In the genomic region with DNA sequence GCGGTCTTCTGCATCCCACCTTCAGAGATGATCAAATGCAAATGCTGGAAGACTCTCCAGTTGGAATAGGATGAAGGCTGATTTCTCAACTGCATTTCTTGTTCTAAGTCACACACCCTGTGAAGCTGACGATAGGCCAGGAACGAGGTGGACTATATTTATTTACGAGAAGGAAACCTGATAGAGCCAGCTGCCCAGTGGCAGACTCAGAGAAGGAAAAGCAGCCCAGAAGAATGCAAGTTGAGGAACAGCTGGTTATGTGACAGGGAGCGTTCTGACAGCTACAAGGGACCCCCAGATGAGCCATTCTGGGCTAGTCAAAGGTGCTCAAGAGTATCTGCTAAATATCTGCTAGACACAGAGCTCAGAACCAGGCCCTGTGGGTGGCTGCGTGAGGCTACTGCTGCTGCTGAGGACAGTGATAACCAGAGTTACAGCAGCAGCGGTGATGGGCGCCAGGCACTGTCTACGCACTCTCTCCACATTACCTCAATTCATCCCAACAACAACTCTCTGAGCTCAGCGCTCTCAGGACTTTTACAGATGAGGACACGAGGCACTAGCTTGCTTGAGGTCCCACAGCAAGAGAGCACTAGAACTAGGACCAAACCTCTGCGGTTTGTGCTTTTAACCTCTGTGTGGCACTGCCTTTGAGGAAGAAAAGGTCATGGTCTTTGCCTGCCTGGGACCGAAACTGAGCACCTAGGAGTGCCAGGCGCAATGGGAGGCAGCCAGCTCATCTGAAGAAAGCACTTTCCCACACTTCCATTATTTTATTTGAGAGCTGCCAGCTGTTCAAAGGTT, we compare ENCODE assay signal across 23 cellular contexts.
DNase-seq lines count a peak whose midpoint lies in the region; ATAC-seq, FAIRE-seq and TF ChIP-seq lines count a peak whose summit lies in the region.
"Had no signal": no experiment of that assay in that cellular context is flagged by ENCODE, and none has a peak within 500 bp of the region (broad histone marks: within the 10 kb centered on the region; RNA-seq: fewer than 3 reads in every experiment).

No MANE protein-coding gene starts in this region.

- H3K4me1 ChIP-seq in right cardiac atrium (ENCODE audit: control insufficient read depth, insufficient read depth, low read length): peaks cover 12% of the 10 kb centered on the region
- H3K4me1 ChIP-seq in smooth muscle cell (ENCODE audit: low read depth): peaks cover 26% of the 10 kb centered on the region
- no peaks in the 10 kb centered on the region for H3K4me1 ChIP-seq in aorta (ENCODE audit: control insufficient read depth in 1 of 2, insufficient read depth in 2 of 2, low read length in 2 of 2)
- H3K4me1 ChIP-seq: body of pancreas had no signal

- H3K27ac ChIP-seq in right cardiac atrium (ENCODE audit: low read length) (peak overlapping the region; percentile 22), smooth muscle cell (ENCODE audit: low read depth) (no peak overlapping the region), aorta (ENCODE audit: low read depth in 1 of 2, low read length in 2 of 2) (no peak overlapping the region)
- H3K27ac ChIP-seq: body of pancreas, neutrophil had no signal

- no peak overlapping the region for H3K9ac ChIP-seq in smooth muscle cell (ENCODE audit: low read depth)

- H3K36me3 ChIP-seq in smooth muscle cell (ENCODE audit: low read depth) (no peaks in the 10 kb centered on the region), aorta (ENCODE audit: control insufficient read depth in 1 of 2, insufficient read depth in 2 of 2, low read length in 1 of 2) (no peaks in the 10 kb centered on the region)
- H3K36me3 ChIP-seq: neutrophil had no signal

- H3K27me3 ChIP-seq in right cardiac atrium (ENCODE audit: control insufficient read depth, insufficient read depth) (no peaks in the 10 kb centered on the region), smooth muscle cell (ENCODE audit: low read depth) (no peaks in the 10 kb centered on the region), aorta (ENCODE audit: control insufficient read depth in 1 of 2, insufficient read depth in 2 of 2, low read length in 1 of 2) (no peaks in the 10 kb centered on the region)
- H3K27me3 ChIP-seq: body of pancreas, neutrophil had no signal

- ATAC-seq in right cardiac atrium (no peak), aorta (ENCODE audit: low FRiP score) (no peak)
- ATAC-seq: body of pancreas; HCT116; stimulated activated naive CD8-positive, alpha-beta T cell treated with anti-CD3 and anti-CD28 coated beads, Interleukin-15, amount 100 ng/mL, for 72 hours had no signal

- no peaks in the 10 kb centered on the region for H3K27me3 Mint-ChIP-seq in brain
- H3K27me3 Mint-ChIP-seq: activated CD4-positive, alpha-beta memory T cell treated with anti-CD3 and anti-CD28 coated beads, Interleukin-2, amount 10 ng/mL, durations not matched to agents 7 days and 5 days; IgD-negative memory B cell; stimulated activated naive CD8-positive, alpha-beta T cell treated with anti-CD3 and anti-CD28 coated beads, Interleukin-15, amount 100 ng/mL, for 72 hours had no signal

- no peak overlapping the region for H3K4me3 Mint-ChIP-seq in brain
- H3K4me3 Mint-ChIP-seq: activated CD4-positive, alpha-beta memory T cell treated with anti-CD3 and anti-CD28 coated beads, Interleukin-2, amount 10 ng/mL, durations not matched to agents 7 days and 5 days; CD14-positive monocyte; IgD-negative memory B cell; immature natural killer cell; stimulated activated naive CD8-positive, alpha-beta T cell treated with anti-CD3 and anti-CD28 coated beads, Interleukin-15, amount 100 ng/mL, for 72 hours had no signal

- peak overlapping the region in 4 of 5 experiments; percentile 69 to 99 (median 90) for H3K27ac Mint-ChIP-seq in brain
- H3K27ac Mint-ChIP-seq: activated CD4-positive, alpha-beta memory T cell treated with anti-CD3 and anti-CD28 coated beads, Interleukin-2, amount 10 ng/mL, durations not matched to agents 7 days and 5 days; immature natural killer cell had no signal

- peaks cover 5% of the 10 kb centered on the region for H4K20me1 ChIP-seq in smooth muscle cell (ENCODE audit: low read depth)

- peak overlapping the region; percentile 61 for H3K4me2 ChIP-seq in smooth muscle cell

- H3K4me1 Mint-ChIP-seq in brain: peaks cover 76% of the 10 kb centered on the region
- H3K4me1 Mint-ChIP-seq: activated CD4-positive, alpha-beta memory T cell treated with anti-CD3 and anti-CD28 coated beads, Interleukin-2, amount 10 ng/mL, durations not matched to agents 7 days and 5 days; CD14-positive monocyte; immature natural killer cell; stimulated activated naive CD8-positive, alpha-beta T cell treated with anti-CD3 and anti-CD28 coated beads, Interleukin-15, amount 100 ng/mL, for 72 hours had no signal

- intact Hi-C loops in right cardiac atrium (cut with DNase I): no loop called here
- intact Hi-C loops in aorta (cut with DNase I): no loop called here

- H3K4me3 ChIP-seq in right cardiac atrium (ENCODE audit: low read length) (no peak overlapping the region), smooth muscle cell (no peak overlapping the region), aorta (ENCODE audit: low read length in 2 of 2) (no peak overlapping the region)
- H3K4me3 ChIP-seq: body of pancreas had no signal

- no peaks in the 10 kb centered on the region for H3K9me3 ChIP-seq in right cardiac atrium (ENCODE audit: control insufficient read depth, low read length)
- no peaks in the 10 kb centered on the region for H3K9me3 ChIP-seq in smooth muscle cell (replicated peaks; ENCODE audit: low read depth)
- no peaks in the 10 kb centered on the region for H3K9me3 ChIP-seq in aorta (ENCODE audit: control insufficient read depth, low read length)
- H3K9me3 ChIP-seq: body of pancreas, neutrophil had no signal

- H3K36me3 Mint-ChIP-seq in brain: peaks cover 12% of the 10 kb centered on the region

- H3F3A ChIP-seq in smooth muscle cell (ENCODE audit: low read depth): peaks cover 19% of the 10 kb centered on the region

- TF ChIP-seq CTCF in brain (conservative IDR thresholded peaks at IDR 0.05) (no peak), smooth muscle cell (IDR thresholded peaks at IDR 0.05; ENCODE audit: borderline replicate concordance, insufficient read depth, poor library complexity, severe bottlenecking) (no peak)

- DNase-seq in HTR-8/SVneo (ENCODE audit: insufficient read length, low spot score) (no peak), right cardiac atrium (no peak), smooth muscle cell (lab: John Stamatoyannopoulos, UW; ENCODE audit: unreplicated experiment) (no peak), mucosa of gallbladder (ENCODE audit: low spot score) (no peak), aorta (no peak)
- DNase-seq in stimulated activated CD8-positive, alpha-beta memory T cell treated with anti-CD3 and anti-CD28 coated beads, Interleukin-4, amount 100 ng/mL, for 48 hours: no peak
- DNase-seq: activated CD4-positive, alpha-beta memory T cell treated with anti-CD3 and anti-CD28 coated beads, Interleukin-2, amount 10 ng/mL, durations not matched to agents 7 days and 5 days; activated effector memory CD4-positive, alpha-beta T cell treated with anti-CD3 and anti-CD28 coated beads, Interleukin-2, amount 50 U/mL, for 16 hours; activated T-cell treated with anti-CD3 and anti-CD28 coated beads for 4 hours; cortex of kidney; immature natural killer cell; NCI-H1436 treated with DMSO at 0.1 percent for 48 hours; NCI-H2171; NCI-H526 treated with DMSO at 0.1 percent for 48 hours; stimulated activated naive CD8-positive, alpha-beta T cell treated with anti-CD3 and anti-CD28 coated beads, Interleukin-15, amount 100 ng/mL, for 72 hours had no signal

- WGBS in right cardiac atrium: 71% methylated on average over 14 of the region's 14 CpGs
- WGBS in smooth muscle cell (ENCODE audit: low lambda C conversion rate): 62% methylated on average over 14 of the region's 14 CpGs
- 87 to 88% methylated on average over 14 of the region's 14 CpGs for WGBS in aorta, 2 donors

- FAIRE-seq in HTR-8/SVneo (lab: Jason Lieb, UNC): peak; percentile 38
- FAIRE-seq: endometrium, urothelium cell line had no signal

- no peaks in the 10 kb centered on the region for H3K9me3 Mint-ChIP-seq in brain
- H3K9me3 Mint-ChIP-seq: activated CD4-positive, alpha-beta memory T cell treated with anti-CD3 and anti-CD28 coated beads, Interleukin-2, amount 10 ng/mL, durations not matched to agents 7 days and 5 days; CD14-positive monocyte; IgD-negative memory B cell; immature natural killer cell; stimulated activated naive CD8-positive, alpha-beta T cell treated with anti-CD3 and anti-CD28 coated beads, Interleukin-15, amount 100 ng/mL, for 72 hours had no signal

- H3K79me2 ChIP-seq in smooth muscle cell (ENCODE audit: low read depth): no peaks in the 10 kb centered on the region

- H2AFZ ChIP-seq in smooth muscle cell (ENCODE audit: low read depth): no peak overlapping the region
